21 cellular contexts compared by ENCODE assay signal in genomic region chr2:44618378-44619023, GRCh38.
"Had no signal": no experiment of that assay in that cellular context is flagged by ENCODE, and none has a peak within 500 bp of the region (broad histone marks: within the 10 kb centered on the region; RNA-seq: fewer than 3 reads in every experiment).

No MANE protein-coding gene starts in this region.

- H3K36me3 ChIP-seq: heart left ventricle, neutrophil, suprapubic skin, thyroid gland had no signal

- H3K4me1 ChIP-seq: suprapubic skin had no signal

- H3K27ac ChIP-seq: dorsolateral prefrontal cortex, heart left ventricle, neutrophil, suprapubic skin, thyroid gland had no signal

- H3K27me3 ChIP-seq: dorsolateral prefrontal cortex, heart left ventricle, neutrophil, suprapubic skin, thyroid gland had no signal

- H3K4me3 ChIP-seq: dorsolateral prefrontal cortex, heart left ventricle, suprapubic skin, thyroid gland had no signal

- FAIRE-seq: urothelium cell line had no signal

- DNase-seq: cortex of kidney; dorsolateral prefrontal cortex; effector CD8-positive, alpha-beta T cell; foreskin melanocyte; heart left ventricle; hypothalamus; islet precursor cell; mammary epithelial cell; naive thymus-derived CD4-positive, alpha-beta T cell; nephron progenitor cell; posterior cingulate gyrus; right cardiac atrium; stimulated activated CD4-positive, alpha-beta T cell treated with anti-CD3 and anti-CD28 coated beads, Interleukin-4, amount 100 ng/mL, for 1 hour; stimulated activated CD8-positive, alpha-beta memory T cell treated with anti-CD3 and anti-CD28 coated beads, Interleukin-4, amount 100 ng/mL, for 48 hours; stimulated activated naive CD8-positive, alpha-beta T cell treated with anti-CD3 and anti-CD28 coated beads, Interleukin-15, Interleukin-2, amounts not matched to agents 100 U/mL and 50 U/mL, for 24 hours; thyroid gland had no signal

- ATAC-seq: heart left ventricle; left lobe of liver; naive thymus-derived CD4-positive, alpha-beta T cell; right cardiac atrium; stimulated activated effector memory CD8-positive, alpha-beta T cell treated with anti-CD3 and anti-CD28 coated beads, Interleukin-12 subunit alpha, Interleukin-12 subunit beta, amount 100 ng/mL, for 72 hours; stimulated activated naive CD8-positive, alpha-beta T cell treated with anti-CD3 and anti-CD28 coated beads, Interleukin-15, Interleukin-2, amounts not matched to agents 100 U/mL and 50 U/mL, for 24 hours had no signal

- H3K9me3 ChIP-seq: heart left ventricle, neutrophil, suprapubic skin, thyroid gland had no signal
